1 cellular context compared by ENCODE assay signal in the genomic region with DNA sequence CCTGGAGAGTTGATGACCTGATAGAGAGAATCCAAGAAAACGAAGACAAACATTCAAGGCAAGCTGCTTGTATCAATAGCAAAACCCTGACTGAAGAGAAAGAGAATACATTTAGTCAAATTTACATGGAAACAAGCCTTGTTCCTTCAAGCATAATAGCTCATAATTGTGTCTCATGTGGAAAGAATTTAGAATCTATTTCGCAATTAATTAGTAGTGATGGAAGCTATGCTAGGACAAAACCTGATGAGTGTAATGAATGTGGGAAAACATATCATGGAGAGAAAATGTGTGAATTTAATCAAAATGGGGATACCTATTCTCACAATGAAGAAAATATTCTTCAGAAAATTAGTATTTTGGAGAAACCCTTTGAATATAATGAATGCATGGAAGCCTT.
A peak's percentile ranks its signal among the peaks of the same experiment; 100 is the strongest.
TF ChIP-seq lines count a peak whose summit lies in the region.

No MANE protein-coding gene starts in this region.

TF ChIP-seq in IMR-90, 13 proteins besides CTCF, POLR2A, EP300 and RAD21:
- TF ChIP-seq CEBPB (IDR thresholded peaks at IDR 0.05; ENCODE audit: low read depth, low read length) (peak; percentile 85), BHLHE40 (IDR thresholded peaks at IDR 0.05; ENCODE audit: low read depth, low read length) (no peak)
